In the genomic region with DNA sequence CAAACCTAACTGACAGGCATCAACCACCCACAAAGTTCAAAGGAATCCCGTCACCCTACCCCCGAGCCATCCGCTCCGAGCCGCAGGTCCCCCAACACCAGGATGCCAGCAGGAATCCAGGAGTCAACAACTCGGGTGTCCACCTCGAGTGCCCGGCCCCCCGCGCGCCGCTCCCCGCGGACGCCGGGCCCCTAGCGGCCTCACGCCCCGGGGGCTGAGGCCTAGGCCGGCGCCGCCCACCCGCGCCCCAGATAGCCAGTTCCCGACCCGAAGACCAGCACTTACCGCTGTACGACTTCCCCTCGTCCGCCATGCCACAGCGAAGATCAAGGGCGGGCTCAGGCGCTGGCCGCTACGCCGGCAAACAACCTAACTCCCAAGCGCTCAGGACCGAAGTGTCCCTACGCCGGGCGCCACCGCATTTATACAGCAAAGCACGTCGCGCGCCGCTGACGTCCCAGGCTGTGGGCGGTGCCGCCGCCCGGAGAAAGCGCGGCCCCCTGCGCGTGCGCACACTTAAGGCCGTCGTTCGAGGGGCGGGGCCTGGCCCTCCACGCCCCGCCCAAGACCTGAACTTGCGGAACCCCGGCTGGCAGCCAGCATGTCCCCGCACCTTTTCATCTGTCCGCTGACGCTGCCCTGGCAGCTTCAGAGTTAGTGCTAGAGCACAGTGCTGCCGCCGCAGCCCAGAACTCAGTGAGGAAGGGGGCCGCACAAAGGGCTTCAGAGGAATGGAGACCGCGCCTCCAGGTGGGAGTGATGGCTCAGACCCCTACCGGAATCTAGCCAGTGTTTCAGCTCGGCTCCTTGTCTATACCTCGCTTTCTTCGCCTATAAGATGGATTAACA, we compare ENCODE assay signal across 1 cellular context.
TF ChIP-seq lines count a peak whose summit lies in the region.

Gene NXF1, minus strand, starts transcription at position 397 of the 849 bp plus-strand sequence. Its CDS starts 84 bp downstream, at position 313.

TF ChIP-seq in HEK293, 187 proteins besides CTCF, POLR2A, EP300 and RAD21 (continued from another document):
- TF ChIP-seq ZNF513 (tag by site-specific recombination; IDR thresholded peaks at IDR 0.05), result no peak
- TF ChIP-seq ZBTB48 (tag by site-specific recombination; IDR thresholded peaks at IDR 0.05), result peak; percentile 86
- TF ChIP-seq ZBTB11 (tag by site-specific recombination; conservative IDR thresholded peaks at IDR 0.05; ENCODE audit: low read depth), result 0 out of 2 replicates have a peak, but pooled peaks have one; percentile 20
- peak; percentile 73 for TF ChIP-seq KLF9 (tag by site-specific recombination; IDR thresholded peaks at IDR 0.05; ENCODE audit: low read depth)
- TF ChIP-seq ZNF175 (tag by site-specific recombination; IDR thresholded peaks at IDR 0.05), result no peak
- no peak for TF ChIP-seq ZNF350 (tag by site-specific recombination; IDR thresholded peaks at IDR 0.05)
- no peak for TF ChIP-seq ZNF701 (tag by site-specific recombination; IDR thresholded peaks at IDR 0.05)
- no peak for TF ChIP-seq ZSCAN16 (tag by site-specific recombination; IDR thresholded peaks at IDR 0.05)
- no peak for TF ChIP-seq ZNF121 (tag by site-specific recombination; IDR thresholded peaks at IDR 0.05)
